In the genomic region with DNA sequence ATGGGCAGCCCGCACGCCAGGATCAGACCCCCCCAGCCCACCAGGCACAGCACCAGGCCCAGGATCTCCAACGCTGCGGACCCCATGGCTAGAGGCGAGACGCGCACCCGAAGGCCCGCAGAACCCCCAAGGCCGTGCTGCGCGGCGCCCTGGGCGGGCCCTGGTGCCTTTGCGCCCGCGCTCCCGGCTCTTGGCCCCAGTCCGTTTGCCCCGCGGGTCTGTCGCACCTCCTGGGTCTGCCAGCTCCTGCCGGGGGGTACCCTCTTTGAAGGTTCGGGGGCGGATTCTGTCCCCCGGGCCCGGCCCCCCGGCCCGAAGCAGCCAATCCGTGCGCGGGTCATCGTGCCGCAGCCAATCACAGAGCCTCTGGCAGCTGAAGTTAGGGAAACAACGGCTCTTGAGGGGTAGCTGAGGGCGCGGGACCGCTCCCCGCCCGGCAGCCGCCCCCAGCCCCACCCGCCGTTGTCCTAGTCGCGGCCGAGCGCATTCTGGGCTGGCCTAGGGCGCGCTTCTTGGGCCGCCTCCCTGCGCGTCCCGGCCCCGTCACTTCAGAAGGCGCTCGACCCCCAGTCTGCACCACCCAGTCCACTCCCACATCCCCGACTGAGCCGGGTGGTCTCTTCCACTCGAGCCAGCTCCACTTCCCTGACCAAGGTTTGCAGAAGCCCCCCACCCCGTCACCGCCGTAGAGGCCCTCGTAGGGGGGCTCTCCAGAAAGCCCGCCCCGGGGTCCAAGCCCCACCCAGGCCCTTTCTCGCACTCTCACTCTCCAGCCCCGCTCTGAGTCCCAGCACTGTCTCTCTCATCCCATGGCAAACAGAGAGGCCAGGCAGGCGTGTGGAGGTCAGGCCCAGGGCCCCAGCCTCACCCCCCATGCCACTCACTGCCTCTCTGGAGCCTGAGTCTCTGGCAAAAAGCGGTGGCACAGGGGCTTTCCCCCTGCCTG, we compare ENCODE assay signal across 8 cellular contexts. TPM values are rescaled to one million over a fixed set of nuclear protein-coding genes. Genes with fewer than 3 reads are reported as not detected.
DNase-seq lines count a peak whose midpoint lies in the region; ATAC-seq, FAIRE-seq and TF ChIP-seq lines count a peak whose summit lies in the region.

CLDN5 (minus strand) TSS at position 241 of the 946 bp plus-strand sequence; CDS start at position 86, 155 bp downstream.

- H3K4me1 Mint-ChIP-seq in stimulated activated naive CD8-positive, alpha-beta T cell treated with anti-CD3 and anti-CD28 coated beads, Interleukin-15, Interleukin-2, amounts not matched to agents 100 ng/mL and 50 ng/mL, for 24 hours (ENCODE audit: low read depth) = peaks cover 15% of the 10 kb centered on the region

- no peaks in the 10 kb centered on the region for H3K9me3 ChIP-seq in HUES48 (ENCODE audit: control insufficient read depth, insufficient read depth, low read length)
- no peaks in the 10 kb centered on the region for H3K9me3 ChIP-seq in body of pancreas
- H3K9me3 ChIP-seq in keratinocyte (ENCODE audit: control insufficient read depth, low read depth, low read length) = no peaks in the 10 kb centered on the region

- ATAC-seq in body of pancreas (peak; percentile 36), GM18502 (IDR thresholded peaks at IDR 0.05; ENCODE audit: poor library complexity, unreplicated experiment) (no peak), GM18867 (IDR thresholded peaks at IDR 0.05; ENCODE audit: unreplicated experiment) (no peak)

- no peaks in the 10 kb centered on the region for H3K79me2 ChIP-seq in keratinocyte (ENCODE audit: control insufficient read depth, insufficient read depth, low read length)

- H3K4me3 ChIP-seq in HUES48 (ENCODE audit: low read depth, low read length) (peak within 1 kb of the TSS; percentile 63), body of pancreas (no peak within 1 kb of the TSS), keratinocyte (ENCODE audit: control insufficient read depth in 2 of 3, extremely low read depth in 1 of 3, insufficient read depth in 2 of 3, low read depth in 1 of 3, low read length in 3 of 3) (peak within 1 kb of the TSS; percentile 5 to 38 (median 22))

- H3K4me3 Mint-ChIP-seq in stimulated activated naive CD8-positive, alpha-beta T cell treated with anti-CD3 and anti-CD28 coated beads, Interleukin-15, Interleukin-2, amounts not matched to agents 100 ng/mL and 50 ng/mL, for 24 hours = peak within 1 kb of the TSS; percentile 18

- peaks cover 31% of the 10 kb centered on the region for H3K27me3 Mint-ChIP-seq in stimulated activated naive CD8-positive, alpha-beta T cell treated with anti-CD3 and anti-CD28 coated beads, Interleukin-15, Interleukin-2, amounts not matched to agents 100 ng/mL and 50 ng/mL, for 24 hours

- no peaks in the 10 kb centered on the region for H3K9me1 ChIP-seq in keratinocyte (ENCODE audit: control insufficient read depth, extremely low read depth, insufficient read depth, low read length)

- dilution Hi-C loops in keratinocyte (cut with MboI; ENCODE audit: extremely low pct_ligation_motif_present, low sequenced_read_pairs) = loop anchor here (10.0 kb wide), 1 partner anchor 60 kb away; no protein-coding TSS in a partner anchor

- H3K36me3 Mint-ChIP-seq in stimulated activated naive CD8-positive, alpha-beta T cell treated with anti-CD3 and anti-CD28 coated beads, Interleukin-15, Interleukin-2, amounts not matched to agents 100 ng/mL and 50 ng/mL, for 24 hours (ENCODE audit: low read depth) = peaks cover 10% of the 10 kb centered on the region

- TF ChIP-seq POLR2A in body of pancreas (IDR thresholded peaks at IDR 0.05) = peak in 1 of 3 donors; percentile 33

- peaks cover 13% of the 10 kb centered on the region; the same call in 1 of the 2 replicates for H3K36me3 ChIP-seq in HUES48 (ENCODE audit: control insufficient read depth, insufficient read depth, low read length)
- H3K36me3 ChIP-seq in body of pancreas (replicated peaks in 1 of 2; ENCODE audit: insufficient read depth in 1 of 2, low read depth in 2 of 2) = no peaks in the 10 kb centered on the region
- H3K36me3 ChIP-seq in keratinocyte (ENCODE audit: control insufficient read depth in 2 of 2, extremely low read depth in 1 of 2, insufficient read depth in 2 of 2, low read length in 2 of 2) = no peaks in the 10 kb centered on the region

- no peak for FAIRE-seq in keratinocyte (lab: Jason Lieb, UNC)

- H3K9me3 Mint-ChIP-seq in stimulated activated naive CD8-positive, alpha-beta T cell treated with anti-CD3 and anti-CD28 coated beads, Interleukin-15, Interleukin-2, amounts not matched to agents 100 ng/mL and 50 ng/mL, for 24 hours = no peaks in the 10 kb centered on the region

- H3K9ac ChIP-seq in HUES48 (ENCODE audit: low read depth, low read length) = no peak within 1 kb of the TSS
- no peak within 1 kb of the TSS for H3K9ac ChIP-seq in keratinocyte (ENCODE audit: control insufficient read depth, extremely low read depth, insufficient read depth, low read length)

- peak; percentile 83 for DNase-seq in AG08396 (ENCODE audit: low spot score)
- no peak for DNase-seq in body of pancreas
- no peak for DNase-seq in keratinocyte (ENCODE audit: low read depth, low spot score)
- DNase-seq in LoVo (ENCODE audit: low spot score) = no peak

- H3K4me1 ChIP-seq in HUES48 (ENCODE audit: control insufficient read depth, insufficient read depth, low read length) = no peaks in the 10 kb centered on the region; the same call in 1 of the 2 replicates
- peaks cover 16% of the 10 kb centered on the region for H3K4me1 ChIP-seq in body of pancreas
- H3K4me1 ChIP-seq in keratinocyte (ENCODE audit: control insufficient read depth, extremely low read depth, insufficient read depth, low read length) = peaks cover 2% of the 10 kb centered on the region

- peaks cover 4% of the 10 kb centered on the region for H4K20me1 ChIP-seq in keratinocyte (ENCODE audit: control insufficient read depth, extremely low read depth, insufficient read depth, low read length)

- peak within 1 kb of the TSS; percentile 23 for H2AFZ ChIP-seq in keratinocyte (ENCODE audit: control insufficient read depth, low read length)

- H3K27me3 ChIP-seq in HUES48 (ENCODE audit: control insufficient read depth, insufficient read depth, low read length) (peaks cover 47% of the 10 kb centered on the region), body of pancreas (peaks cover 0 to 7% of the 10 kb centered on the region in 2 donors), keratinocyte (ENCODE audit: control insufficient read depth, extremely low read depth, insufficient read depth, low read length) (peaks cover 42% of the 10 kb centered on the region)

- peak within 1 kb of the TSS; percentile 58 for H3K4me2 ChIP-seq in keratinocyte (ENCODE audit: control insufficient read depth, extremely low read depth, insufficient read depth, low read depth, low read length)

- H3K27ac Mint-ChIP-seq in stimulated activated naive CD8-positive, alpha-beta T cell treated with anti-CD3 and anti-CD28 coated beads, Interleukin-15, Interleukin-2, amounts not matched to agents 100 ng/mL and 50 ng/mL, for 24 hours = no peak within 1 kb of the TSS

- intact Hi-C loops in body of pancreas (cut with DNase I) = no loop called here

- no peak for TF ChIP-seq CTCF in body of pancreas (IDR thresholded peaks at IDR 0.05)
- TF ChIP-seq CTCF in keratinocyte (optimal IDR thresholded peaks at IDR 0.05 in 1 of 3, IDR thresholded peaks at IDR 0.05 in 1 of 3, conservative IDR thresholded peaks at IDR 0.05 in 1 of 3; ENCODE audit: extremely low read depth in 1 of 3, insufficient read depth in 2 of 3, low read length in 3 of 3) = no peak

- 3% methylated on average over 11 to 68 of the region's 69 CpGs for WGBS in body of pancreas, 2 donors

- H3K27ac ChIP-seq in HUES48 (ENCODE audit: low read depth, low read length) (no peak within 1 kb of the TSS), body of pancreas (peak within 1 kb of the TSS in 2 of 4 donors; percentile 1 to 36), keratinocyte (ENCODE audit: control insufficient read depth, insufficient read depth, low read length) (no peak within 1 kb of the TSS)

RNA-seq across cellular contexts. Expression of gene CLDN5, which starts in this region (rescaled TPM):
- 10 to 100 TPM; 36.9 to 80.4 TPM for total RNA-seq in body of pancreas
- polyA plus RNA-seq in keratinocyte = not detected in 3 replicates
- polyA plus RNA-seq in keratinocyte (2011; ENCODE audit: low read depth) = not detected
- not detected in 2 replicates for polyA plus RNA-seq in keratinocyte (2011; cell fraction: cytosol; rRNA removed)
- polyA plus RNA-seq in keratinocyte (2011; cell fraction: nucleus; rRNA removed) = not detected in 2 replicates
- not detected in 2 replicates for polyA plus RNA-seq in keratinocyte (2012; ENCODE audit: low replicate concordance)
- not detected in 3 replicates for polyA minus RNA-seq in keratinocyte
- polyA minus RNA-seq in keratinocyte (2011; cell fraction: cytosol; rRNA and poly(A)+ RNA removed) = not detected
- polyA minus RNA-seq in keratinocyte (2011; cell fraction: nucleus; rRNA and poly(A)+ RNA removed) = not detected in 2 replicates

Comparison
In these comparisons a context has a peak if more than half of its experiments do, and no peak if none do; other contexts are left out.
1. H3K4me3 ChIP-seq: peak in HUES48 (single experiment) and keratinocyte (3 of 3); none in body of pancreas (0 of 2).